In genomic region chr11:63710476-63711217, GRCh38 we compare ENCODE assay signal across 11 cellular contexts. TPM values are rescaled to one million over a fixed set of nuclear protein-coding genes. Genes with fewer than 3 reads are reported as not detected.
A peak's percentile ranks its signal among the peaks of the same experiment; 100 is the strongest.
DNase-seq lines count a peak whose midpoint lies in the region; ATAC-seq and TF ChIP-seq lines count a peak whose summit lies in the region.
"Had no signal": no experiment of that assay in that cellular context is flagged by ENCODE, and none has a peak within 500 bp of the region (broad histone marks: within the 10 kb centered on the region; RNA-seq: fewer than 3 reads in every experiment).

No MANE protein-coding gene starts in this region.

- no peaks in the 10 kb centered on the region for H3K4me1 ChIP-seq in GM23338 (ENCODE audit: insufficient read depth)

- H3K4me2 ChIP-seq in GM23338, result no peak overlapping the region

- H3K79me2 ChIP-seq in GM23338 (replicated peaks; ENCODE audit: insufficient read depth), result peaks cover 99% of the 10 kb centered on the region

- no peaks in the 10 kb centered on the region for H3F3A ChIP-seq in GM23338 (replicated peaks; ENCODE audit: low read depth)

- BruUV-seq in Calu3 (replicated peaks; lab: Mats Ljungman, UMichigan), result no TSS peak

- no peaks in the 10 kb centered on the region for H3K9me3 Mint-ChIP-seq in GM23338
- no peaks in the 10 kb centered on the region for H3K9me3 Mint-ChIP-seq in activated T-cell treated with anti-CD3 and anti-CD28 coated beads, Interleukin-2, amount 50 U/mL, for 72 hours
- H3K9me3 Mint-ChIP-seq in Calu3 (ENCODE audit: low read depth, unreplicated experiment), result no peaks in the 10 kb centered on the region

- H3K4me1 Mint-ChIP-seq in GM23338 (peaks cover 15% of the 10 kb centered on the region; the same call in 2 of the 3 replicates), Calu3 (ENCODE audit: low read depth, unreplicated experiment) (no peaks in the 10 kb centered on the region)
- H3K4me1 Mint-ChIP-seq in activated T-cell treated with anti-CD3 and anti-CD28 coated beads, Interleukin-2, amount 50 U/mL, for 72 hours (ENCODE audit: low read depth), result peaks cover 16% of the 10 kb centered on the region

- no peaks in the 10 kb centered on the region for H3K27me3 Mint-ChIP-seq in GM23338 (ENCODE audit: insufficient read depth, low read depth, poor library complexity)
- no peaks in the 10 kb centered on the region for H3K27me3 Mint-ChIP-seq in activated T-cell treated with anti-CD3 and anti-CD28 coated beads, Interleukin-2, amount 50 U/mL, for 72 hours (ENCODE audit: low read depth)
- no peaks in the 10 kb centered on the region for H3K27me3 Mint-ChIP-seq in Calu3 (ENCODE audit: unreplicated experiment)

- H3K27me3 ChIP-seq in GM23338 (ENCODE audit: insufficient read depth), result no peaks in the 10 kb centered on the region

- H4K20me1 ChIP-seq in GM23338 (replicated peaks; ENCODE audit: insufficient read depth), result peaks cover 50% of the 10 kb centered on the region

- H3K36me3 Mint-ChIP-seq in GM23338 (ENCODE audit: low read depth), result no peaks in the 10 kb centered on the region
- peaks cover 0 to 2% of the 10 kb centered on the region in 2 donors for H3K36me3 Mint-ChIP-seq in activated T-cell treated with anti-CD3 and anti-CD28 coated beads, Interleukin-2, amount 50 U/mL, for 72 hours (ENCODE audit: insufficient read depth in 2 of 2)
- no peaks in the 10 kb centered on the region for H3K36me3 Mint-ChIP-seq in Calu3 (ENCODE audit: insufficient read depth, unreplicated experiment)

- DNase-seq in GM23338 (ENCODE audit: low spot score) (no peak), astrocyte of the hippocampus (ENCODE audit: low read depth, low spot score) (peak; percentile 78), hepatic stellate cell (ENCODE audit: low spot score) (peak; percentile 40), stromal cell of bone marrow (ENCODE audit: low read depth) (peak; percentile 66), NCI-H748 treated with DMSO at 0.1 percent for 48 hours (lab: John Stamatoyannopoulos, UW) (no peak), Calu3 (no peak)
- no peak for DNase-seq in activated T-cell treated with anti-CD3 and anti-CD28 coated beads, Interleukin-2, amount 50 U/mL, for 72 hours
- DNase-seq: central memory CD4-positive, alpha-beta T cell; NCI-H1105 treated with DMSO at 0.1 percent for 48 hours had no signal

- intact Hi-C loops in Calu3 (cut with micrococcal nuclease; ENCODE audit: unreplicated experiment), result no loop called here

- CTCF ChIA-PET in Calu3 (lab: Charles Lee), result interaction anchor here (0.7 to 0.8 kb wide), 2 partner anchors 9 to 84 kb away, joined by 3 to 4 read pairs; no protein-coding TSS in a partner anchor

- no peak overlapping the region for H3K4me3 ChIP-seq in GM23338
- H3K4me3 ChIP-seq: skin epidermis had no signal

- no peaks in the 10 kb centered on the region for H3K36me3 ChIP-seq in GM23338 (ENCODE audit: insufficient read depth)

- H3K27ac ChIP-seq in GM23338 (ENCODE audit: low read depth), result peak overlapping the region; percentile 39; the same call in 1 of the 2 replicates

- no peak overlapping the region; the same call in 1 of the 2 replicates for H3K27ac Mint-ChIP-seq in GM23338
- H3K27ac Mint-ChIP-seq in activated T-cell treated with anti-CD3 and anti-CD28 coated beads, Interleukin-2, amount 50 U/mL, for 72 hours, result no peak overlapping the region
- no peak overlapping the region for H3K27ac Mint-ChIP-seq in Calu3 (ENCODE audit: unreplicated experiment)

- TF ChIP-seq CTCF in GM23338 (conservative IDR thresholded peaks at IDR 0.05; ENCODE audit: low read depth in 2 of 2) (0 out of 4 replicates have a peak, but pooled peaks of 1 of the 2 experiments have one; percentile 1), Calu3 (IDR thresholded peaks at IDR 0.05; ENCODE audit: unreplicated experiment) (no peak)

- H3K9me2 ChIP-seq in GM23338 (ENCODE audit: insufficient read depth), result no peaks in the 10 kb centered on the region

- H3K4me3 Mint-ChIP-seq in GM23338, result no peak overlapping the region
- no peak overlapping the region for H3K4me3 Mint-ChIP-seq in activated T-cell treated with anti-CD3 and anti-CD28 coated beads, Interleukin-2, amount 50 U/mL, for 72 hours
- H3K4me3 Mint-ChIP-seq in Calu3 (ENCODE audit: low read depth, unreplicated experiment), result no peak overlapping the region

- ATAC-seq in GM23338, result peak; percentile 32; the same call in 1 of the 3 replicates
- no peak for ATAC-seq in GM18873 (IDR thresholded peaks at IDR 0.05; ENCODE audit: low FRiP score, unreplicated experiment)
- ATAC-seq in activated T-cell treated with anti-CD3 and anti-CD28 coated beads, Interleukin-2, amount 50 U/mL, for 72 hours (replicated peaks in 1 of 2), result no peak

- H2AFZ ChIP-seq in GM23338, result no peak overlapping the region

TF ChIP-seq in GM23338, 12 proteins besides CTCF, POLR2A, EP300 and RAD21 (continues in another document):
- TF ChIP-seq, protein P1, sequence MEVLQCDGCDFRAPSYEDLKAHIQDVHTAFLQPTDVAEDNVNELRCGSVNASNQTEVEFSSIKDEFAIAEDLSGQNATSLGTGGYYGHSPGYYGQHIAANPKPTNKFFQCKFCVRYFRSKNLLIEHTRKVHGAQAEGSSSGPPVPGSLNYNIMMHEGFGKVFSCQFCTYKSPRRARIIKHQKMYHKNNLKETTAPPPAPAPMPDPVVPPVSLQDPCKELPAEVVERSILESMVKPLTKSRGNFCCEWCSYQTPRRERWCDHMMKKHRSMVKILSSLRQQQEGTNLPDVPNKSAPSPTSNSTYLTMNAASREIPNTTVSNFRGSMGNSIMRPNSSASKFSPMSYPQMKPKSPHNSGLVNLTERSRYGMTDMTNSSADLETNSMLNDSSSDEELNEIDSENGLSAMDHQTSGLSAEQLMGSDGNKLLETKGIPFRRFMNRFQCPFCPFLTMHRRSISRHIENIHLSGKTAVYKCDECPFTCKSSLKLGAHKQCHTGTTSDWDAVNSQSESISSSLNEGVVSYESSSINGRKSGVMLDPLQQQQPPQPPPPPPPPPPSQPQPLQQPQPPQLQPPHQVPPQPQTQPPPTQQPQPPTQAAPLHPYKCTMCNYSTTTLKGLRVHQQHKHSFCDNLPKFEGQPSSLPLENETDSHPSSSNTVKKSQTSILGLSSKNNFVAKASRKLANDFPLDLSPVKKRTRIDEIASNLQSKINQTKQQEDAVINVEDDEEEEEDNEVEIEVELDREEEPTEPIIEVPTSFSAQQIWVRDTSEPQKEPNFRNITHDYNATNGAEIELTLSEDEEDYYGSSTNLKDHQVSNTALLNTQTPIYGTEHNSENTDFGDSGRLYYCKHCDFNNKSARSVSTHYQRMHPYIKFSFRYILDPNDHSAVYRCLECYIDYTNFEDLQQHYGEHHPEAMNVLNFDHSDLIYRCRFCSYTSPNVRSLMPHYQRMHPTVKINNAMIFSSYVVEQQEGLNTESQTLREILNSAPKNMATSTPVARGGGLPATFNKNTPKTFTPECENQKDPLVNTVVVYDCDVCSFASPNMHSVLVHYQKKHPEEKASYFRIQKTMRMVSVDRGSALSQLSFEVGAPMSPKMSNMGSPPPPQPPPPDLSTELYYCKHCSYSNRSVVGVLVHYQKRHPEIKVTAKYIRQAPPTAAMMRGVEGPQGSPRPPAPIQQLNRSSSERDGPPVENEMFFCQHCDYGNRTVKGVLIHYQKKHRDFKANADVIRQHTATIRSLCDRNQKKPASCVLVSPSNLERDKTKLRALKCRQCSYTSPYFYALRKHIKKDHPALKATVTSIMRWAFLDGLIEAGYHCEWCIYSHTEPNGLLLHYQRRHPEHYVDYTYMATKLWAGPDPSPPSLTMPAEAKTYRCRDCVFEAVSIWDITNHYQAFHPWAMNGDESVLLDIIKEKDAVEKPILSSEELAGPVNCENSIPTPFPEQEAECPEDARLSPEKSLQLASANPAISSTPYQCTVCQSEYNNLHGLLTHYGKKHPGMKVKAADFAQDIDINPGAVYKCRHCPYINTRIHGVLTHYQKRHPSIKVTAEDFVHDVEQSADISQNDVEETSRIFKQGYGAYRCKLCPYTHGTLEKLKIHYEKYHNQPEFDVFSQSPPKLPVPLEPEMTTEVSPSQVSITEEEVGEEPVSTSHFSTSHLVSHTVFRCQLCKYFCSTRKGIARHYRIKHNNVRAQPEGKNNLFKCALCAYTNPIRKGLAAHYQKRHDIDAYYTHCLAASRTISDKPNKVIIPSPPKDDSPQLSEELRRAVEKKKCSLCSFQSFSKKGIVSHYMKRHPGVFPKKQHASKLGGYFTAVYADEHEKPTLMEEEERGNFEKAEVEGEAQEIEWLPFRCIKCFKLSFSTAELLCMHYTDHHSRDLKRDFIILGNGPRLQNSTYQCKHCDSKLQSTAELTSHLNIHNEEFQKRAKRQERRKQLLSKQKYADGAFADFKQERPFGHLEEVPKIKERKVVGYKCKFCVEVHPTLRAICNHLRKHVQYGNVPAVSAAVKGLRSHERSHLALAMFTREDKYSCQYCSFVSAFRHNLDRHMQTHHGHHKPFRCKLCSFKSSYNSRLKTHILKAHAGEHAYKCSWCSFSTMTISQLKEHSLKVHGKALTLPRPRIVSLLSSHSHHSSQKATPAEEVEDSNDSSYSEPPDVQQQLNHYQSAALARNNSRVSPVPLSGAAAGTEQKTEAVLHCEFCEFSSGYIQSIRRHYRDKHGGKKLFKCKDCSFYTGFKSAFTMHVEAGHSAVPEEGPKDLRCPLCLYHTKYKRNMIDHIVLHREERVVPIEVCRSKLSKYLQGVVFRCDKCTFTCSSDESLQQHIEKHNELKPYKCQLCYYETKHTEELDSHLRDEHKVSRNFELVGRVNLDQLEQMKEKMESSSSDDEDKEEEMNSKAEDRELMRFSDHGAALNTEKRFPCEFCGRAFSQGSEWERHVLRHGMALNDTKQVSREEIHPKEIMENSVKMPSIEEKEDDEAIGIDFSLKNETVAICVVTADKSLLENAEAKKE (CRISPR knock-in tag; IDR thresholded peaks at IDR 0.05), result no peak

RNA-seq across cellular contexts. Expression of gene RTN3, which starts 29.3 kb away (rescaled TPM):
- 150 and 162 TPM in 2 replicates for total RNA-seq in GM23338 (2014; rRNA removed; shearing (Covaris generic))
- polyA plus RNA-seq in GM23338 (2016; fragmentation: Nextera tagmentation; extraction: Ambion mirVana), result 129 and 138 TPM in 2 replicates
- 10 to 100 TPM; 89.9 to 91.3 TPM for total RNA-seq in activated T-cell treated with anti-CD3 and anti-CD28 coated beads, Interleukin-2, amount 50 U/mL, for 72 hours
- total RNA-seq in Calu3 (2022), result 133 and 146 TPM in 2 replicates

RNA-seq across cellular contexts. Expression of gene ATL3, which starts 39.5 kb away (rescaled TPM):
- 20.4 and 24.4 TPM in 2 replicates for total RNA-seq in GM23338 (2014; rRNA removed; shearing (Covaris generic))
- polyA plus RNA-seq in GM23338 (2016; fragmentation: Nextera tagmentation; extraction: Ambion mirVana), result 5.2 and 6.8 TPM in 2 replicates
- total RNA-seq in activated T-cell treated with anti-CD3 and anti-CD28 coated beads, Interleukin-2, amount 50 U/mL, for 72 hours, result 10 to 100 TPM; 42.6 to 47.0 TPM
- total RNA-seq in Calu3 (2022), result 43.6 and 52.2 TPM in 2 replicates

RNA-seq across cellular contexts. Expression of gene ZFTA, which starts 57.9 kb away (rescaled TPM):
- 32.1 and 36.6 TPM in 2 replicates for total RNA-seq in GM23338 (2014; rRNA removed; shearing (Covaris generic))
- polyA plus RNA-seq in GM23338 (2016; fragmentation: Nextera tagmentation; extraction: Ambion mirVana), result 8.3 and 8.5 TPM in 2 replicates
- 1 to 10 TPM; 4.0 to 6.9 TPM for total RNA-seq in activated T-cell treated with anti-CD3 and anti-CD28 coated beads, Interleukin-2, amount 50 U/mL, for 72 hours
- 12.1 and 13.0 TPM in 2 replicates for total RNA-seq in Calu3 (2022)

Comparison
In these comparisons a context has a peak if more than half of its experiments do, and no peak if none do; other contexts are left out.
1. DNase-seq: peak in astrocyte of the hippocampus (single experiment), hepatic stellate cell (single experiment) and stromal cell of bone marrow (single experiment); none in GM23338 (single experiment), NCI-H748 treated with DMSO at 0.1 percent for 48 hours (single experiment), activated T-cell treated with anti-CD3 and anti-CD28 coated beads, Interleukin-2, amount 50 U/mL, for 72 hours (0 of 2) and Calu3 (single experiment).